ENCODE assay signal across 8 cellular contexts in the genomic region with DNA sequence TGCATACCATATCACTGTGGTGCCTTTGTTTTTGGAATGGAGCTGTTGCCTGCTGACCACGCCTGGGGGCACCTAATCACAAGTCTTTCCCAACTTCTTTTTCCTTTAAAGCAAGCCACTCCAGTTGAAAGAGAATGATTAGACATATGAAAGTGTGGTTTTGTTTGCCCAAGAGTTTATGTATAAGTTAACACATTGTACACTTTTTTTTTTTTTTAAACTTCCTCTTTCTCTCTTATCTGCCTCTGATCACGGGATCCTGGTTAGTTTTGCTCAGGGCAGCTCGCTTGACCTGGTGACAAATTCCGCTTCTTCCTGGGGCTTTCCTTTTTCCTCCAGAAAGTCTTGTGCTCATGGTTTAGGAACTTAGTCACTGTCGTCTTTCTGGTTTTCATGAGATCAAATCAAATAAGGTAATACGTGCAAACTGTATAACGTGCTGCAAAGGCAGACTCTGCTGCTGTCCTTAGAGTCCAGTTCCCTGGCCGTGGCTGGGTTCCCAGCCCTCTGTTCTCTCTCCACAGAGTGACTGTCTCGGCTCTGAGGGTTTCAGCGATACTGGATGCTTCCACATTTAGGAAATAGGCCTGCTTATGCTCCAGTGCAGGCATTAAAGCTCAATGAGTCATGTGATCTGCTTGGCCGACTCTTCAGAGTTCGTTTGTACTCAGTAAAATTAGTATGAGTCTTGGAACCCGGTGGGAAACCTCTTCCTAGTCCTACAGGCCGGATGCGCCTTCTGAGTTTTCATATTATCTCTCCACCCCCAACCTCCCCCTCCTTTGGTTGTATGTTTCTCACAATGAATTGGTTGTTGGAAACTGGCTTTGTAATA. TPM values are rescaled to one million over a fixed set of nuclear protein-coding genes. Genes with fewer than 3 reads are reported as not detected.
A peak's percentile ranks its signal among the peaks of the same experiment; 100 is the strongest.
DNase-seq lines count a peak whose midpoint lies in the region; ATAC-seq and TF ChIP-seq lines count a peak whose summit lies in the region.

No MANE protein-coding gene starts in this region.

- peaks cover 8 to 43% of the 10 kb centered on the region in 2 donors for H3K4me1 ChIP-seq in muscle layer of duodenum (ENCODE audit: control insufficient read depth in 1 of 2, insufficient read depth in 2 of 2, low read length in 2 of 2)

- H3K27me3 Mint-ChIP-seq in activated CD4-positive, alpha-beta T cell treated with anti-CD3 and anti-CD28 coated beads, Interleukin-2, amount 10 ng/mL, durations not matched to agents 24 days and 14 days: no peaks in the 10 kb centered on the region

- no peaks in the 10 kb centered on the region for H3K9me3 ChIP-seq in muscle layer of duodenum (ENCODE audit: control insufficient read depth in 1 of 2, low read length in 2 of 2)

- H3K27me3 ChIP-seq in muscle layer of duodenum (ENCODE audit: low read depth, low read length): no peaks in the 10 kb centered on the region

- H3K4me1 Mint-ChIP-seq in activated CD4-positive, alpha-beta T cell treated with anti-CD3 and anti-CD28 coated beads, Interleukin-2, amount 10 ng/mL, durations not matched to agents 24 days and 14 days: peaks cover 37% of the 10 kb centered on the region

- H3K36me3 ChIP-seq in muscle layer of duodenum (ENCODE audit: control insufficient read depth in 1 of 2, insufficient read depth in 2 of 2, low read length in 2 of 2): no peaks in the 10 kb centered on the region

- H3K27ac Mint-ChIP-seq in activated CD4-positive, alpha-beta T cell treated with anti-CD3 and anti-CD28 coated beads, Interleukin-2, amount 10 ng/mL, durations not matched to agents 24 days and 14 days: peak overlapping the region; percentile 77

- peak; percentile 96 for DNase-seq in ELR (ENCODE audit: low read depth)
- DNase-seq in HuH-7.5 (ENCODE audit: low spot score): peak; percentile 37
- peak; percentile 60 for DNase-seq in activated CD4-positive, alpha-beta T cell treated with anti-CD3 and anti-CD28 coated beads, Interleukin-2, amount 10 ng/mL, durations not matched to agents 24 days and 14 days
- DNase-seq in erythroblast (lab: John Stamatoyannopoulos, UW): peak; percentile 48 to 63
- DNase-seq in ureter (ENCODE audit: low spot score): peak; percentile 73
- DNase-seq in cerebellar nuclear complex (lab: John Stamatoyannopoulos, UW): no peak

- intact Hi-C loops in activated CD4-positive, alpha-beta T cell treated with anti-CD3 and anti-CD28 coated beads, Interleukin-2, amount 10 ng/mL, durations not matched to agents 24 days and 14 days (cut with micrococcal nuclease): loop anchor here (1.0 to 2.0 kb wide), 2 partner anchors 13 to 43 kb away; no protein-coding TSS in a partner anchor

- peaks cover under 1% of the 10 kb centered on the region for H3K9me3 Mint-ChIP-seq in activated CD4-positive, alpha-beta T cell treated with anti-CD3 and anti-CD28 coated beads, Interleukin-2, amount 10 ng/mL, durations not matched to agents 24 days and 14 days

- H3K27ac ChIP-seq in muscle layer of duodenum (ENCODE audit: low read length): peak overlapping the region; percentile 93

- H3K36me3 Mint-ChIP-seq in activated CD4-positive, alpha-beta T cell treated with anti-CD3 and anti-CD28 coated beads, Interleukin-2, amount 10 ng/mL, durations not matched to agents 24 days and 14 days (ENCODE audit: low read depth): peaks cover 23% of the 10 kb centered on the region

- ATAC-seq in GM21529 (IDR thresholded peaks at IDR 0.05; ENCODE audit: unreplicated experiment): peak; percentile 51

- peak; percentile 41 for TF ChIP-seq POLR2A in erythroblast (IDR thresholded peaks at IDR 0.05; ENCODE audit: low read length)

- peak overlapping the region; percentile 71 for H3K4me3 Mint-ChIP-seq in activated CD4-positive, alpha-beta T cell treated with anti-CD3 and anti-CD28 coated beads, Interleukin-2, amount 10 ng/mL, durations not matched to agents 24 days and 14 days

- H3K4me3 ChIP-seq in muscle layer of duodenum (ENCODE audit: low read depth in 1 of 2, low read length in 2 of 2): peak overlapping the region; percentile 47 to 48

RNA-seq across cellular contexts. Expression of a gene that starts 15.2 kb away (rescaled TPM):
- total RNA-seq in activated CD4-positive, alpha-beta T cell treated with anti-CD3 and anti-CD28 coated beads, Interleukin-2, amount 10 ng/mL, durations not matched to agents 24 days and 14 days: 40.8 and 43.1 TPM in 2 replicates
- 42.6 TPM for total RNA-seq in ureter

Comparison
In these comparisons a context has a peak if more than half of its experiments do, and no peak if none do; other contexts are left out.
1. DNase-seq: peak in ELR (single experiment), HuH-7.5 (single experiment), activated CD4-positive, alpha-beta T cell treated with anti-CD3 and anti-CD28 coated beads, Interleukin-2, amount 10 ng/mL, durations not matched to agents 24 days and 14 days (single experiment), erythroblast (2 of 2) and ureter (single experiment); none in cerebellar nuclear complex (0 of 2).